7 cellular contexts compared by ENCODE assay signal in genomic region chr4:40087799-40088366, GRCh38.
"Had no signal": no experiment of that assay in that cellular context is flagged by ENCODE, and none has a peak within 500 bp of the region (broad histone marks: within the 10 kb centered on the region; RNA-seq: fewer than 3 reads in every experiment).

No MANE protein-coding gene starts in this region.

- FAIRE-seq: GM12891, GM12892, GM18507, GM19239 had no signal

- DNase-seq: GDM1, GF-D8 had no signal

- H3K4me3 ChIP-seq: GM12878 had no signal

- ATAC-seq: GM12878 had no signal
